Comparison of ENCODE assay signal across 8 cellular contexts in genomic region chr1:234676103-234676594, GRCh38.
DNase-seq lines count a peak whose midpoint lies in the region; ATAC-seq, FAIRE-seq and TF ChIP-seq lines count a peak whose summit lies in the region.

No MANE protein-coding gene starts in this region.

- no peaks in the 10 kb centered on the region for H3K27me3 Mint-ChIP-seq in activated CD4-positive, alpha-beta memory T cell treated with anti-CD3 and anti-CD28 coated beads, Interleukin-2, amount 10 ng/mL, durations not matched to agents 7 days and 5 days
- no peaks in the 10 kb centered on the region for H3K27me3 Mint-ChIP-seq in memory B cell

- H3K4me3 Mint-ChIP-seq in activated CD4-positive, alpha-beta memory T cell treated with anti-CD3 and anti-CD28 coated beads, Interleukin-2, amount 10 ng/mL, durations not matched to agents 7 days and 5 days = peak overlapping the region; percentile 67
- H3K4me3 Mint-ChIP-seq in memory B cell = peak overlapping the region; percentile 86

- H3K36me3 Mint-ChIP-seq in activated CD4-positive, alpha-beta memory T cell treated with anti-CD3 and anti-CD28 coated beads, Interleukin-2, amount 10 ng/mL, durations not matched to agents 7 days and 5 days (ENCODE audit: low read depth) = no peaks in the 10 kb centered on the region
- H3K36me3 Mint-ChIP-seq in memory B cell = no peaks in the 10 kb centered on the region

- H3K4me1 ChIP-seq in endocrine pancreas (ENCODE audit: control insufficient read depth, insufficient read depth, low read length) = peaks cover 5% of the 10 kb centered on the region

- no peaks in the 10 kb centered on the region for H3K36me3 ChIP-seq in endocrine pancreas (ENCODE audit: control insufficient read depth, insufficient read depth, low read length)

- no peak for TF ChIP-seq POLR2A in GM12892 (IDR thresholded peaks at IDR 0.05; ENCODE audit: low read depth, low read length)

- FAIRE-seq in GM12892 (lab: Jason Lieb, UNC) = peak; percentile 93

- no peaks in the 10 kb centered on the region for H3K27me3 ChIP-seq in endocrine pancreas (ENCODE audit: control insufficient read depth, insufficient read depth, low read length)

- peak; percentile 82 for ATAC-seq in HG02973 (IDR thresholded peaks at IDR 0.05; ENCODE audit: unreplicated experiment)
- peak; percentile 94 for ATAC-seq in memory B cell (ENCODE audit: low read depth)
- ATAC-seq in GM18870 (IDR thresholded peaks at IDR 0.05; ENCODE audit: unreplicated experiment) = no peak

- DNase-seq in GM12892 (ENCODE audit: insufficient read length) (no peak), NCI-H526 (lab: John Stamatoyannopoulos, UW) (peak; percentile 38 to 73), memory B cell (ENCODE audit: low spot score in 2 of 2) (peak; percentile 29 to 51)
- peak; percentile 68 for DNase-seq in activated CD4-positive, alpha-beta memory T cell treated with anti-CD3 and anti-CD28 coated beads, Interleukin-2, amount 10 ng/mL, durations not matched to agents 7 days and 5 days
- DNase-seq in stimulated activated CD8-positive, alpha-beta memory T cell treated with anti-CD3 and anti-CD28 coated beads, Interleukin-12 subunit alpha, Interleukin-12 subunit beta, amount 100 ng/mL, for 1 hour (ENCODE audit: low read depth) = peak; percentile 27

- no peaks in the 10 kb centered on the region for H3K9me3 Mint-ChIP-seq in activated CD4-positive, alpha-beta memory T cell treated with anti-CD3 and anti-CD28 coated beads, Interleukin-2, amount 10 ng/mL, durations not matched to agents 7 days and 5 days
- no peaks in the 10 kb centered on the region for H3K9me3 Mint-ChIP-seq in memory B cell

- H3K9me3 ChIP-seq in endocrine pancreas (ENCODE audit: control insufficient read depth, low read length) = no peaks in the 10 kb centered on the region

- H3K27ac Mint-ChIP-seq in activated CD4-positive, alpha-beta memory T cell treated with anti-CD3 and anti-CD28 coated beads, Interleukin-2, amount 10 ng/mL, durations not matched to agents 7 days and 5 days = no peak overlapping the region
- peak overlapping the region; percentile 48 for H3K27ac Mint-ChIP-seq in memory B cell

- CTCF ChIA-PET in activated CD4-positive, alpha-beta memory T cell treated with anti-CD3 and anti-CD28 coated beads, Interleukin-2, amount 10 ng/mL, durations not matched to agents 7 days and 5 days (lab: Charles Lee) = no interaction called here

- peak overlapping the region; percentile 43 for H3K9ac ChIP-seq in endocrine pancreas (ENCODE audit: control insufficient read depth, insufficient read depth, low read length)

- H3K4me3 ChIP-seq in endocrine pancreas (ENCODE audit: control insufficient read depth, insufficient read depth, low read length) = peak overlapping the region; percentile 76

- POLR2A ChIA-PET in activated CD4-positive, alpha-beta memory T cell treated with anti-CD3 and anti-CD28 coated beads, Interleukin-2, amount 10 ng/mL, durations not matched to agents 7 days and 5 days (lab: Charles Lee) = no interaction called here

- peaks cover 9% of the 10 kb centered on the region for H3K4me1 Mint-ChIP-seq in activated CD4-positive, alpha-beta memory T cell treated with anti-CD3 and anti-CD28 coated beads, Interleukin-2, amount 10 ng/mL, durations not matched to agents 7 days and 5 days
- peaks cover 12% of the 10 kb centered on the region for H3K4me1 Mint-ChIP-seq in memory B cell
